In genomic region chr10:112559328-112559727, GRCh38 we compare ENCODE assay signal across 25 cellular contexts.
"Had no signal": no experiment of that assay in that cellular context is flagged by ENCODE, and none has a peak within 500 bp of the region (broad histone marks: within the 10 kb centered on the region; RNA-seq: fewer than 3 reads in every experiment).

No MANE protein-coding gene starts in this region.

- H3K4me1 Mint-ChIP-seq: immature natural killer cell had no signal

- H3K4me1 ChIP-seq: lower lobe of right lung, parathyroid adenoma, prostate gland, right atrium auricular region, testis, upper lobe of left lung, uterus had no signal

- H3K4me3 Mint-ChIP-seq: immature natural killer cell, natural killer cell, neural crest cell had no signal

- DNase-seq: dermis blood vessel endothelial cell; effector memory CD4-positive, alpha-beta T cell; hypothalamus; immature natural killer cell; islet precursor cell; left ventricle myocardium superior; lower lobe of right lung; natural killer cell; stimulated activated CD4-positive, alpha-beta T cell treated with anti-CD3 and anti-CD28 coated beads, Interleukin-12 subunit alpha, Interleukin-12 subunit beta, amount 100 ng/mL, for 4 hours; stimulated activated CD4-positive, alpha-beta T cell treated with anti-CD3 and anti-CD28 coated beads, Interleukin-1b, Interleukin-23, amount 100 ng/mL, for 48 hours; stimulated activated CD4-positive, alpha-beta T cell treated with anti-CD3 and anti-CD28 coated beads, Interleukin-4, amount 100 ng/mL, for 1 hour; stimulated activated CD8-positive, alpha-beta memory T cell treated with anti-CD3 and anti-CD28 coated beads, Interleukin-4, amount 100 ng/mL, for 48 hours; stimulated activated naive CD8-positive, alpha-beta T cell treated with anti-CD3 and anti-CD28 coated beads, Interleukin-15, Interleukin-2, amounts not matched to agents 100 U/mL and 50 U/mL, for 24 hours; substantia nigra; testis; tibial artery; upper lobe of left lung; uterus had no signal

- H3K27ac Mint-ChIP-seq: natural killer cell had no signal

- H3K36me3 Mint-ChIP-seq: immature natural killer cell, natural killer cell had no signal

- H3K9me3 ChIP-seq: lower lobe of right lung, prostate gland, right atrium auricular region, testis, tibial artery, upper lobe of left lung, uterus had no signal

- H3K36me3 ChIP-seq: lower lobe of right lung, prostate gland, right atrium auricular region, tibial artery, upper lobe of left lung, uterus had no signal

- H3K4me3 ChIP-seq: coronary artery, lower lobe of right lung, prostate gland, right atrium auricular region, smooth muscle cell, testis, tibial artery, upper lobe of left lung, uterus had no signal

- H3K27ac ChIP-seq: coronary artery, lower lobe of right lung, parathyroid adenoma, prostate gland, right atrium auricular region, testis, tibial artery, upper lobe of left lung, uterus had no signal

- ATAC-seq: left ventricle myocardium superior; lower lobe of right lung; natural killer cell; sciatic nerve; stimulated activated naive CD8-positive, alpha-beta T cell treated with anti-CD3 and anti-CD28 coated beads, Interleukin-15, Interleukin-2, amounts not matched to agents 100 U/mL and 50 U/mL, for 24 hours had no signal

- H3K9me3 Mint-ChIP-seq: immature natural killer cell, natural killer cell, neural crest cell had no signal

- H3K27me3 ChIP-seq: right atrium auricular region, testis, tibial artery, upper lobe of left lung, uterus had no signal
